12 cellular contexts compared by ENCODE assay signal in genomic region chr13:52160053-52160452, GRCh38. TPM values are rescaled to one million over a fixed set of nuclear protein-coding genes. Genes with fewer than 3 reads are reported as not detected.
A peak's percentile ranks its signal among the peaks of the same experiment; 100 is the strongest.
DNase-seq lines count a peak whose midpoint lies in the region; ATAC-seq, FAIRE-seq and TF ChIP-seq lines count a peak whose summit lies in the region.
"Had no signal": no experiment of that assay in that cellular context is flagged by ENCODE, and none has a peak within 500 bp of the region (broad histone marks: within the 10 kb centered on the region; RNA-seq: fewer than 3 reads in every experiment).

No MANE protein-coding gene starts in this region.

- ATAC-seq in HepG2 (no peak), right lobe of liver (no peak), K562 (no peak), upper lobe of right lung (no peak), GM19324 (IDR thresholded peaks at IDR 0.05; ENCODE audit: low FRiP score, unreplicated experiment) (no peak)
- no peak for ATAC-seq in naive thymus-derived CD8-positive, alpha-beta T cell

- peak overlapping the region; percentile 95 for H3K9ac ChIP-seq in HepG2 (ENCODE audit: insufficient read depth, low read depth, low read length)
- H3K9ac ChIP-seq in K562 (ENCODE audit: insufficient read depth in 1 of 2, low read depth in 2 of 2, low read length in 2 of 2) = no peak overlapping the region

- TF ChIP-seq RAD21 in HepG2 (CRISPR knock-in tag; IDR thresholded peaks at IDR 0.05) = no peak
- TF ChIP-seq RAD21 in K562 (CRISPR knock-in tag; conservative IDR thresholded peaks at IDR 0.05 in 1 of 2, IDR thresholded peaks at IDR 0.05 in 1 of 2) = no peak

- H3K9me1 ChIP-seq in K562 (ENCODE audit: control insufficient read depth, insufficient read depth, low read length) = no peaks in the 10 kb centered on the region

- DNase-seq in HepG2 (ENCODE audit: low spot score) = no peak
- DNase-seq in right lobe of liver = no peak
- DNase-seq in K562 (ENCODE audit: extremely low read depth in 1 of 4, low spot score in 3 of 4) = no peak
- peak in 1 of 10 donors; percentile 1 for DNase-seq in naive thymus-derived CD8-positive, alpha-beta T cell
- no peak for DNase-seq in upper lobe of right lung
- DNase-seq in A172 (ENCODE audit: low spot score) = no peak
- no peak for DNase-seq in NCI-H345 treated with DMSO at 0.1 percent for 48 hours (lab: John Stamatoyannopoulos, UW; ENCODE audit: unreplicated experiment)
- DNase-seq: T1000 had no signal

- H3K79me2 ChIP-seq in HepG2 (ENCODE audit: insufficient read depth, low read length) (peaks cover 48% of the 10 kb centered on the region), K562 (ENCODE audit: control insufficient read depth, insufficient read depth, low read length) (no peaks in the 10 kb centered on the region)

- H3K4me3 ChIP-seq in HepG2 (replicated peaks in 1 of 3; ENCODE audit: insufficient read depth in 1 of 3, low read depth in 2 of 3, low read length in 3 of 3) = peak overlapping the region in 1 of 3 experiments; percentile 80; a peak in 2 of 6 replicates
- peak overlapping the region in 1 of 3 donors; percentile 92 for H3K4me3 ChIP-seq in right lobe of liver
- no peak overlapping the region for H3K4me3 ChIP-seq in K562
- peak overlapping the region; percentile 84 for H3K4me3 ChIP-seq in upper lobe of right lung

- FAIRE-seq in HepG2 (lab: Jason Lieb, UNC) (no peak), K562 (lab: Jason Lieb, UNC) (no peak)

- POLR2A ChIA-PET in HepG2 (lab: Yijun Ruan, JAX) = interaction anchor here (0.9 to 2.3 kb wide), 9 partner anchors 11 to 707 kb away, joined by 3 to 8 read pairs (median 6); no protein-coding TSS in a partner anchor
- POLR2A ChIA-PET in K562 (lab: Yijun Ruan, JAX) = no interaction called here
- POLR2A ChIA-PET in naive thymus-derived CD8-positive, alpha-beta T cell (lab: Charles Lee) = interaction anchor here (1.0 to 1.3 kb wide), 3 partner anchors 12 to 708 kb away, joined by 3 to 6 read pairs (median 4); partner anchors contain the start of gene INTS6

- H3K27ac Mint-ChIP-seq in naive thymus-derived CD8-positive, alpha-beta T cell = peak overlapping the region in 7 of 10 donors; percentile 27 to 90 (median 77)

- peaks cover 16 to 37% (median 34%) of the 10 kb centered on the region in 4 donors for H3K4me1 Mint-ChIP-seq in naive thymus-derived CD8-positive, alpha-beta T cell

- TF ChIP-seq EP300 in HepG2 (IDR thresholded peaks at IDR 0.05; ENCODE audit: low read depth in 2 of 2, low read length in 2 of 2) = no peak
- TF ChIP-seq EP300 in HepG2 (CRISPR knock-in tag; IDR thresholded peaks at IDR 0.05; ENCODE audit: borderline replicate concordance) = no peak
- TF ChIP-seq EP300 in K562 (IDR thresholded peaks at IDR 0.05; ENCODE audit: low read length) = no peak

- no peak overlapping the region for H2AFZ ChIP-seq in HepG2 (ENCODE audit: low read length)
- H2AFZ ChIP-seq in K562 (ENCODE audit: low read depth, low read length) = peak overlapping the region; percentile 97

- CTCF ChIA-PET in HepG2 (lab: Yijun Ruan, JAX; ENCODE audit: low intra/inter-chr PET ratio, low total read pairs) = no interaction called here
- CTCF ChIA-PET in K562 (lab: Yijun Ruan, JAX; ENCODE audit: low intra/inter-chr PET ratio) = no interaction called here

- H3K4me2 ChIP-seq in HepG2 (ENCODE audit: low read depth, low read length) (peak overlapping the region; percentile 79), K562 (ENCODE audit: insufficient read depth, low read length) (no peak overlapping the region)

- in situ Hi-C loops in HepG2 (cut with HindIII; ENCODE audit: extremely low pct_ligation_motif_present, low pct_unique_long_range_greater_than_20kb) (no loop called here), K562 (cut with MboI) (no loop called here)

- H3K27me3 Mint-ChIP-seq in naive thymus-derived CD8-positive, alpha-beta T cell = peaks cover 0 to 5% (median 0%) of the 10 kb centered on the region in 5 donors

- H3K4me1 ChIP-seq in HepG2 (ENCODE audit: insufficient read depth, low read length) (peaks cover 89% of the 10 kb centered on the region), right lobe of liver (peaks cover 0 to 29% (median 5%) of the 10 kb centered on the region in 4 donors), K562 (replicated peaks in 1 of 2; ENCODE audit: control insufficient read depth in 2 of 2, insufficient read depth in 2 of 2, low read length in 2 of 2) (peaks cover 8 to 10% of the 10 kb centered on the region in 2 experiments; a peak in 4 of 5 replicates), upper lobe of right lung (peaks cover 7% of the 10 kb centered on the region)

- H3K27ac ChIP-seq in HepG2 (ENCODE audit: extremely low read length, insufficient read depth, low read length) = peak overlapping the region; percentile 86
- no peak overlapping the region for H3K27ac ChIP-seq in right lobe of liver
- no peak overlapping the region for H3K27ac ChIP-seq in K562 (ENCODE audit: extremely low read depth, low read depth, low read length)
- peak overlapping the region; percentile 87 for H3K27ac ChIP-seq in upper lobe of right lung

- H3K36me3 ChIP-seq in HepG2 (replicated peaks in 1 of 2; ENCODE audit: control insufficient read depth in 1 of 2, insufficient read depth in 2 of 2, low read length in 2 of 2) (peaks cover 0 to 5% of the 10 kb centered on the region in 2 experiments; a peak in 2 of 5 replicates), right lobe of liver (no peaks in the 10 kb centered on the region), K562 (ENCODE audit: control insufficient read depth, insufficient read depth, low read length) (no peaks in the 10 kb centered on the region), upper lobe of right lung (no peaks in the 10 kb centered on the region)
- H3K36me3 ChIP-seq: adrenal gland had no signal

- WGBS in HepG2 (ENCODE audit: low lambda C conversion rate) = 93% methylated on average over 6 of the region's 6 CpGs
- 98% methylated on average over 5 of the region's 6 CpGs for WGBS in right lobe of liver (ENCODE audit: insufficient coverage, low coverage, low lambda C conversion rate, missing lambda C conversion rate)
- 71% methylated on average over 4 of the region's 6 CpGs for WGBS in K562 (ENCODE audit: insufficient coverage, low coverage, missing lambda C conversion rate)

- TF ChIP-seq CTCF in HepG2 (CRISPR knock-in tag; IDR thresholded peaks at IDR 0.05) = no peak
- TF ChIP-seq CTCF in right lobe of liver (IDR thresholded peaks at IDR 0.05) = no peak
- TF ChIP-seq CTCF in K562 (IDR thresholded peaks at IDR 0.05 in 2 of 3, conservative IDR thresholded peaks at IDR 0.05 in 1 of 3; ENCODE audit: insufficient read depth in 2 of 3, low read depth in 1 of 3, low read length in 3 of 3) = no peak
- no peak for TF ChIP-seq CTCF in upper lobe of right lung (IDR thresholded peaks at IDR 0.05)

- H3K9me3 ChIP-seq in HepG2 (ENCODE audit: low read length) (no peaks in the 10 kb centered on the region), right lobe of liver (no peaks in the 10 kb centered on the region), K562 (replicated peaks; ENCODE audit: control insufficient read depth, insufficient read depth, low read depth, low read length) (no peaks in the 10 kb centered on the region), upper lobe of right lung (no peaks in the 10 kb centered on the region)
- H3K9me3 ChIP-seq: adrenal gland, gastroesophageal sphincter, mucosa of descending colon had no signal

- intact Hi-C loops in HepG2 (cut with micrococcal nuclease; ENCODE audit: unreplicated experiment) (no loop called here), right lobe of liver (cut with DNase I) (no loop called here), K562 (cut with micrococcal nuclease) (no loop called here), upper lobe of right lung (cut with DNase I) (no loop called here)

- TF ChIP-seq POLR2A in HepG2 (IDR thresholded peaks at IDR 0.05; ENCODE audit: insufficient read depth in 1 of 2, low read depth in 2 of 2, low read length in 2 of 2) = no peak
- TF ChIP-seq POLR2A in right lobe of liver (IDR thresholded peaks at IDR 0.05) = no peak
- no peak for TF ChIP-seq POLR2A in K562 (conservative IDR thresholded peaks at IDR 0.05)

- H3K36me3 Mint-ChIP-seq in naive thymus-derived CD8-positive, alpha-beta T cell = no peaks in the 10 kb centered on the region

- peak overlapping the region; percentile 77 to 90 (median 88) for H3K4me3 Mint-ChIP-seq in naive thymus-derived CD8-positive, alpha-beta T cell

- H3K27me3 ChIP-seq in HepG2 (ENCODE audit: control insufficient read depth in 1 of 2, insufficient read depth in 2 of 2, low read length in 2 of 2) (no peaks in the 10 kb centered on the region), right lobe of liver (no peaks in the 10 kb centered on the region), K562 (ENCODE audit: control insufficient read depth in 2 of 2, insufficient read depth in 2 of 2, low read length in 2 of 2) (no peaks in the 10 kb centered on the region), upper lobe of right lung (no peaks in the 10 kb centered on the region)
- H3K27me3 ChIP-seq: adrenal gland, gastroesophageal sphincter had no signal

- H3K9me3 Mint-ChIP-seq in naive thymus-derived CD8-positive, alpha-beta T cell = no peaks in the 10 kb centered on the region

- BruUV-seq in HepG2 (replicated peaks; lab: Mats Ljungman, UMichigan) = no TSS peak
- BruUV-seq in K562 (replicated peaks; lab: Mats Ljungman, UMichigan) = no TSS peak

- H4K20me1 ChIP-seq in HepG2 (ENCODE audit: insufficient read depth, low read length) (no peaks in the 10 kb centered on the region), K562 (replicated peaks; ENCODE audit: control insufficient read depth, insufficient read depth, low read length) (no peaks in the 10 kb centered on the region)

RNA-seq across cellular contexts. Expression of gene NEK3, which starts 0.7 kb away (rescaled TPM):
- total RNA-seq in HepG2 (2016; rRNA removed; fragmentation: Illumina TruSeq; extraction: Trizol) (36.7 and 44.9 TPM in 2 replicates), right lobe of liver (1 to 10 TPM; 4.5 to 7.1 (median 6.2) TPM), K562 (2014; rRNA removed) (5.3 and 6.4 TPM in 2 replicates), K562 (2014; rRNA removed; fragmentation: Illumina TruSeq; extraction: Trizol) (7.1 and 8.3 TPM in 2 replicates), K562 (2015; rRNA removed; fragmentation: Illumina TruSeq; extraction: Trizol) (6.7 and 7.5 TPM in 2 replicates), K562 (2021) (3.6 and 6.2 TPM in 2 replicates), upper lobe of right lung (11.7 TPM)
- total RNA-seq in HepG2 (2016; cell fraction: cytosol; rRNA removed; fragmentation: Illumina TruSeq; extraction: Trizol; ENCODE audit: low read depth) = 9.7 and 12.6 TPM in 2 replicates
- 36.6 and 45.1 TPM in 2 replicates for total RNA-seq in HepG2 (2016; cell fraction: insoluble cytoplasmic fraction; rRNA removed; fragmentation: Illumina TruSeq; extraction: Trizol)
- total RNA-seq in HepG2 (2016; cell fraction: membrane; rRNA removed; fragmentation: Illumina TruSeq; extraction: Trizol) = 19.2 and 21.1 TPM in 2 replicates
- 32.6 and 38.5 TPM in 2 replicates for total RNA-seq in HepG2 (2016; cell fraction: nucleus; rRNA removed; fragmentation: Illumina TruSeq; extraction: Trizol)
- polyA plus RNA-seq in HepG2 (2011; rRNA removed) (47.6 and 68.2 TPM in 2 replicates), K562 (2011; rRNA removed) (4.8 and 10.0 TPM in 2 replicates), K562 (2014; fragmentation: Illumina TruSeq; extraction: Trizol) (8.7 and 10.3 TPM in 2 replicates), K562 (2014; fragmentation: Nextera tagmentation; extraction: Ambion mirVana) (10 to 100 TPM in 1 of 2 experiments, 1 to 10 TPM in 1; 9.3 to 11.0 TPM), K562 (2014; rRNA removed) (6.4 and 9.9 TPM in 2 replicates)
- 25.3 and 33.8 TPM in 2 replicates for polyA plus RNA-seq in HepG2 (2011; cell fraction: cytosol; rRNA removed)
- polyA plus RNA-seq in HepG2 (2011; cell fraction: nucleus; rRNA removed) = 67.5 and 93.8 TPM in 2 replicates
- 33.0 and 40.9 TPM in 2 replicates for polyA plus RNA-seq in HepG2 (2012)
- polyA plus RNA-seq in HepG2 (2016; cell fraction: cytosol; fragmentation: Illumina TruSeq; extraction: Trizol; ENCODE audit: low read depth) = 6.4 and 9.5 TPM in 2 replicates
- 47.8 and 50.1 TPM in 2 replicates for polyA plus RNA-seq in HepG2 (2016; cell fraction: insoluble cytoplasmic fraction; fragmentation: Illumina TruSeq; extraction: Trizol; ENCODE audit: low read depth)
- polyA plus RNA-seq in HepG2 (2016; cell fraction: membrane; fragmentation: Illumina TruSeq; extraction: Trizol; ENCODE audit: low read depth) = 12.9 and 17.9 TPM in 2 replicates
- 62.7 and 63.1 TPM in 2 replicates for polyA plus RNA-seq in HepG2 (2016; cell fraction: nucleus; fragmentation: Illumina TruSeq; extraction: Trizol; ENCODE audit: insufficient read depth, low read depth)
- polyA minus RNA-seq in HepG2 (2011; rRNA and poly(A)+ RNA removed; ENCODE audit: low replicate concordance) = 1.7 and 17.2 TPM in 2 replicates
- polyA minus RNA-seq in HepG2 (2011; cell fraction: cytosol; rRNA and poly(A)+ RNA removed) = 22.9 and 23.5 TPM in 2 replicates
- polyA minus RNA-seq in HepG2 (2011; cell fraction: nucleus; rRNA and poly(A)+ RNA removed) = 56.4 and 60.9 TPM in 2 replicates
- 4.2 and 12.8 TPM in 2 replicates for total RNA-seq in K562 (2011; cell fraction: chromatin; rRNA removed; ENCODE audit: low replicate concordance)
- total RNA-seq in K562 (2011; cell fraction: nucleolus; rRNA removed) = 1.8 and 3.4 TPM in 2 replicates
- total RNA-seq in K562 (2011; cell fraction: nucleoplasm; rRNA removed) = 3.9 and 6.0 TPM in 2 replicates
- 1.5 and 2.3 TPM in 2 replicates for polyA plus RNA-seq in K562 (2011; cell fraction: cytosol; rRNA removed)
- polyA plus RNA-seq in K562 (2011; cell fraction: nucleus; rRNA removed) = 4.6 and 4.7 TPM in 2 replicates
- 5.4 and 6.5 TPM in 2 replicates for polyA plus RNA-seq in K562 (2012)
- 4.1 and 9.6 TPM in 2 replicates for polyA minus RNA-seq in K562 (2011; rRNA and poly(A)+ RNA removed)
- polyA minus RNA-seq in K562 (2011; cell fraction: cytosol; rRNA and poly(A)+ RNA removed) = 3.3 and 3.6 TPM in 2 replicates
- 1.2 and 1.4 TPM in 2 replicates for polyA minus RNA-seq in K562 (2011; cell fraction: nucleus; rRNA and poly(A)+ RNA removed)
- 1 to 10 TPM; 1.4 to 1.8 TPM for total RNA-seq in naive thymus-derived CD8-positive, alpha-beta T cell
- polyA plus RNA-seq in naive thymus-derived CD8-positive, alpha-beta T cell = under 1 TPM; 0.40 to 0.77 (median 0.63) TPM
- total RNA-seq in A172 (2014; rRNA removed; shearing (Covaris generic)) = 3.3 and 11.4 TPM in 2 replicates

RNA-seq across cellular contexts. Expression of gene NEK5, which starts 31.2 kb away (rescaled TPM):
- 0.21 and 0.22 TPM in 2 replicates for total RNA-seq in HepG2 (2016; rRNA removed; fragmentation: Illumina TruSeq; extraction: Trizol)
- total RNA-seq in HepG2 (2016; cell fraction: cytosol; rRNA removed; fragmentation: Illumina TruSeq; extraction: Trizol; ENCODE audit: low read depth) = 0.18 TPM in 1 of 2 replicates, not detected in the other
- total RNA-seq in HepG2 (2016; cell fraction: insoluble cytoplasmic fraction; rRNA removed; fragmentation: Illumina TruSeq; extraction: Trizol) = 0.19 and 0.21 TPM in 2 replicates
- 0.07 and 0.12 TPM in 2 replicates for total RNA-seq in HepG2 (2016; cell fraction: membrane; rRNA removed; fragmentation: Illumina TruSeq; extraction: Trizol)
- 0.16 and 0.28 TPM in 2 replicates for total RNA-seq in HepG2 (2016; cell fraction: nucleus; rRNA removed; fragmentation: Illumina TruSeq; extraction: Trizol)
- 0.09 and 0.12 TPM in 2 replicates for polyA plus RNA-seq in HepG2 (2011; rRNA removed)
- 0.01 and 0.05 TPM in 2 replicates for polyA plus RNA-seq in HepG2 (2011; cell fraction: cytosol; rRNA removed)
- polyA plus RNA-seq in HepG2 (2011; cell fraction: nucleus; rRNA removed) = 0.19 TPM in 2 replicates
- polyA plus RNA-seq in HepG2 (2012) = 0.24 and 0.25 TPM in 2 replicates
- polyA plus RNA-seq in HepG2 (2016; cell fraction: cytosol; fragmentation: Illumina TruSeq; extraction: Trizol; ENCODE audit: low read depth) = not detected in 2 replicates
- polyA plus RNA-seq in HepG2 (2016; cell fraction: insoluble cytoplasmic fraction; fragmentation: Illumina TruSeq; extraction: Trizol; ENCODE audit: low read depth) = 0.09 and 0.19 TPM in 2 replicates
- 0.07 TPM in 1 of 2 replicates, not detected in the other for polyA plus RNA-seq in HepG2 (2016; cell fraction: membrane; fragmentation: Illumina TruSeq; extraction: Trizol; ENCODE audit: low read depth)
- 0.37 and 0.72 TPM in 2 replicates for polyA plus RNA-seq in HepG2 (2016; cell fraction: nucleus; fragmentation: Illumina TruSeq; extraction: Trizol; ENCODE audit: insufficient read depth, low read depth)
- 0.10 TPM in 1 of 2 replicates, not detected in the other for polyA minus RNA-seq in HepG2 (2011; rRNA and poly(A)+ RNA removed; ENCODE audit: low replicate concordance)
- polyA minus RNA-seq in HepG2 (2011; cell fraction: cytosol; rRNA and poly(A)+ RNA removed) = not detected in 2 replicates
- 0.26 and 0.37 TPM in 2 replicates for polyA minus RNA-seq in HepG2 (2011; cell fraction: nucleus; rRNA and poly(A)+ RNA removed)
- under 1 TPM in 1 of 6 experiments, not detected in 5; 0.06 TPM for total RNA-seq in right lobe of liver
- 0.35 and 1.3 TPM in 2 replicates for total RNA-seq in K562 (2011; cell fraction: chromatin; rRNA removed; ENCODE audit: low replicate concordance)
- 0.13 and 0.17 TPM in 2 replicates for total RNA-seq in K562 (2011; cell fraction: nucleolus; rRNA removed)
- 0.44 and 0.46 TPM in 2 replicates for total RNA-seq in K562 (2011; cell fraction: nucleoplasm; rRNA removed)
- 0.09 and 0.33 TPM in 2 replicates for total RNA-seq in K562 (2014; rRNA removed)
- total RNA-seq in K562 (2014; rRNA removed; fragmentation: Illumina TruSeq; extraction: Trizol) = 0.32 and 0.44 TPM in 2 replicates
- total RNA-seq in K562 (2015; rRNA removed; fragmentation: Illumina TruSeq; extraction: Trizol) = 0.29 and 0.34 TPM in 2 replicates
- total RNA-seq in K562 (2021) = 0.11 and 0.33 TPM in 2 replicates
- polyA plus RNA-seq in K562 (2011; rRNA removed) = 0.35 and 0.39 TPM in 2 replicates
- polyA plus RNA-seq in K562 (2011; cell fraction: cytosol; rRNA removed) = 0.07 and 0.24 TPM in 2 replicates
- 0.23 and 0.34 TPM in 2 replicates for polyA plus RNA-seq in K562 (2011; cell fraction: nucleus; rRNA removed)
- polyA plus RNA-seq in K562 (2012) = 0.30 and 1.0 TPM in 2 replicates
- polyA plus RNA-seq in K562 (2014; fragmentation: Illumina TruSeq; extraction: Trizol) = 0.28 and 0.36 TPM in 2 replicates
- under 1 TPM; 0.27 to 0.30 TPM for polyA plus RNA-seq in K562 (2014; fragmentation: Nextera tagmentation; extraction: Ambion mirVana)
- 0.27 and 0.42 TPM in 2 replicates for polyA plus RNA-seq in K562 (2014; rRNA removed)
- 0.07 and 0.42 TPM in 2 replicates for polyA minus RNA-seq in K562 (2011; rRNA and poly(A)+ RNA removed)
- not detected in 2 replicates for polyA minus RNA-seq in K562 (2011; cell fraction: cytosol; rRNA and poly(A)+ RNA removed)
- polyA minus RNA-seq in K562 (2011; cell fraction: nucleus; rRNA and poly(A)+ RNA removed) = 0.13 and 0.22 TPM in 2 replicates
- not detected for total RNA-seq in naive thymus-derived CD8-positive, alpha-beta T cell
- polyA plus RNA-seq in naive thymus-derived CD8-positive, alpha-beta T cell = not detected
- total RNA-seq in upper lobe of right lung = 0.52 TPM
- total RNA-seq in A172 (2014; rRNA removed; shearing (Covaris generic)) = 0.10 TPM in 1 of 2 replicates, not detected in the other

Comparison
In these comparisons a context has a peak if more than half of its experiments do, and no peak if none do; other contexts are left out.
1. H3K27ac ChIP-seq: peak in HepG2 (single experiment) and upper lobe of right lung (single experiment); none in right lobe of liver (0 of 3) and K562 (single experiment).
2. Of the 241 proteins assayed by ChIP-seq in both HepG2 and K562: peak only in HepG2: ZNF121; only in K562: none; in both: none; in neither: 240.